ENCODE assay signal across 17 cellular contexts in genomic region chr13:31119966-31120733, GRCh38. TPM values are rescaled to one million over a fixed set of nuclear protein-coding genes. Genes with fewer than 3 reads are reported as not detected.
DNase-seq lines count a peak whose midpoint lies in the region; ATAC-seq and TF ChIP-seq lines count a peak whose summit lies in the region.
"Had no signal": no experiment of that assay in that cellular context is flagged by ENCODE, and none has a peak within 500 bp of the region (broad histone marks: within the 10 kb centered on the region; RNA-seq: fewer than 3 reads in every experiment).

No MANE protein-coding gene starts in this region.

- no peaks in the 10 kb centered on the region for H4K20me1 ChIP-seq in OCI-LY7 (ENCODE audit: insufficient read depth, low read length)

- H3K4ac ChIP-seq in mesendoderm (ENCODE audit: low read depth, low read length) = no peak overlapping the region

- no peaks in the 10 kb centered on the region for H3K79me1 ChIP-seq in mesendoderm (ENCODE audit: low read length)

- H3K18ac ChIP-seq in mesendoderm (ENCODE audit: low read length) = no peak overlapping the region

- no CpG with 5 or more reads among the region's 8 CpGs for WGBS in mesendoderm (ENCODE audit: extremely low coverage, insufficient coverage, low lambda C conversion rate)

- CTCF ChIA-PET in OCI-LY7 (lab: Charles Lee; ENCODE audit: unreplicated experiment) = no interaction called here

- POLR2A ChIA-PET in OCI-LY7 (lab: Charles Lee) = no interaction called here

- intact Hi-C loops in OCI-LY7 (cut with micrococcal nuclease; ENCODE audit: unreplicated experiment) = no loop called here

- no peak overlapping the region for H3K9ac ChIP-seq in adipocyte (ENCODE audit: low read length)
- H3K9ac ChIP-seq in mesendoderm (ENCODE audit: low read length) = no peak overlapping the region

- H3K4me2 ChIP-seq in mesendoderm (ENCODE audit: low read length) (no peak overlapping the region), OCI-LY7 (ENCODE audit: low read length) (no peak overlapping the region)

- no peak overlapping the region for H4K5ac ChIP-seq in mesendoderm (ENCODE audit: low read length)

- H3K9me2 ChIP-seq in OCI-LY7 (ENCODE audit: insufficient read depth, low read length) = no peaks in the 10 kb centered on the region

- TF ChIP-seq CTCF in OCI-LY7 (conservative IDR thresholded peaks at IDR 0.05; ENCODE audit: low read length) = no peak

- ATAC-seq in GM21619 (IDR thresholded peaks at IDR 0.05; ENCODE audit: unreplicated experiment) (no peak), HG03354 (IDR thresholded peaks at IDR 0.05; ENCODE audit: poor library complexity, severe bottlenecking, unreplicated experiment) (no peak)
- ATAC-seq: esophagus mucosa; left ventricle myocardium superior; natural killer cell treated with Interleukin-12 subunit alpha and Interleukin-12 subunit beta and Interleukin-15 and Interleukin-18, amount 100 ng/mL, for 72 hours; psoas muscle had no signal

- H3K56ac ChIP-seq in mesendoderm (ENCODE audit: low read length) = no peak overlapping the region

- BruUV-seq in OCI-LY7 (replicated peaks; lab: Mats Ljungman, UMichigan) = no TSS peak

- no peak overlapping the region for H2AK5ac ChIP-seq in mesendoderm (ENCODE audit: low read length)

- no peak overlapping the region for H2AFZ ChIP-seq in OCI-LY7 (ENCODE audit: low read length)

- H2BK15ac ChIP-seq in mesendoderm (replicated peaks; ENCODE audit: low read depth) = no peak overlapping the region

- H3K36me3 ChIP-seq in adipocyte (ENCODE audit: control insufficient read depth, insufficient read depth, low read length, severe bottlenecking) = no peaks in the 10 kb centered on the region
- H3K36me3 ChIP-seq in mesendoderm (ENCODE audit: control insufficient read depth, insufficient read depth, low read length) = no peaks in the 10 kb centered on the region
- H3K36me3 ChIP-seq in OCI-LY7 (ENCODE audit: insufficient read depth, low read length) = no peaks in the 10 kb centered on the region

- no peak overlapping the region for H3K4me3 ChIP-seq in adipocyte (ENCODE audit: low read length)
- H3K4me3 ChIP-seq in mesendoderm (ENCODE audit: low read length) = no peak overlapping the region
- no peak overlapping the region for H3K4me3 ChIP-seq in OCI-LY7 (ENCODE audit: low read depth, low read length, poor library complexity, severe bottlenecking)
- H3K4me3 ChIP-seq: psoas muscle had no signal

- H3K27ac ChIP-seq in mesendoderm (ENCODE audit: low read depth, low read length) = no peak overlapping the region
- no peak overlapping the region for H3K27ac ChIP-seq in OCI-LY7 (ENCODE audit: low read depth, low read length, poor library complexity, severe bottlenecking)
- H3K27ac ChIP-seq: psoas muscle had no signal

- H3K9me3 ChIP-seq in adipocyte (ENCODE audit: control insufficient read depth, low read length) (no peaks in the 10 kb centered on the region), OCI-LY7 (ENCODE audit: low read length) (no peaks in the 10 kb centered on the region)
- H3K9me3 ChIP-seq: psoas muscle had no signal

- no peak overlapping the region for H4K8ac ChIP-seq in mesendoderm (ENCODE audit: low read depth, low read length)

- no peak overlapping the region for H2BK5ac ChIP-seq in mesendoderm (ENCODE audit: low read length)

- peak; percentile 3 for DNase-seq in stimulated activated CD4-positive, alpha-beta T cell treated with anti-CD3 and anti-CD28 coated beads, Interleukin-1b, Interleukin-23, amount 100 ng/mL, for 48 hours
- DNase-seq in stimulated activated CD4-positive, alpha-beta T cell treated with anti-CD3 and anti-CD28 coated beads, Interleukin-2, amount 100 ng/mL, for 24 hours = no peak
- peak; percentile 47 for DNase-seq in NCI-H2196 treated with DMSO at 0.1 percent for 48 hours (lab: John Stamatoyannopoulos, UW; ENCODE audit: unreplicated experiment)
- peak; percentile 61 for DNase-seq in adipocyte (ENCODE audit: low read depth)
- DNase-seq in mesendoderm = peak; percentile 22
- no peak for DNase-seq in OCI-LY7 (ENCODE audit: low spot score)
- DNase-seq: activated CD4-positive, alpha-beta T cell treated with anti-CD3 and anti-CD28 coated beads, Interleukin-2, amount 50 U/mL, for 1 hour; amniotic stem cell; hypothalamus; left ventricle myocardium superior; NCI-H226; psoas muscle; T-helper 9 cell had no signal

- no peaks in the 10 kb centered on the region for H3K79me2 ChIP-seq in mesendoderm (ENCODE audit: control insufficient read depth, insufficient read depth, low read length)
- H3K79me2 ChIP-seq in OCI-LY7 (ENCODE audit: insufficient read depth, low read depth, low read length) = no peaks in the 10 kb centered on the region

- H3K27me3 ChIP-seq in adipocyte (replicated peaks; ENCODE audit: control insufficient read depth, insufficient read depth, low read length) (peaks cover 77% of the 10 kb centered on the region), mesendoderm (ENCODE audit: insufficient read depth, low read length, poor library complexity) (no peaks in the 10 kb centered on the region)

- H3K4me1 ChIP-seq in adipocyte (ENCODE audit: control insufficient read depth, insufficient read depth, low read length) (no peaks in the 10 kb centered on the region), mesendoderm (ENCODE audit: control insufficient read depth, low read depth, low read length) (no peaks in the 10 kb centered on the region), OCI-LY7 (ENCODE audit: insufficient read depth, low read length, poor library complexity, severe bottlenecking) (peaks cover 8% of the 10 kb centered on the region)
- H3K4me1 ChIP-seq: psoas muscle had no signal

- H3K23ac ChIP-seq in mesendoderm (ENCODE audit: low read length) = no peak overlapping the region

- no peak overlapping the region for H2BK120ac ChIP-seq in mesendoderm (ENCODE audit: low read depth, low read length)

RNA-seq across cellular contexts. Expression of gene HSPH1, which starts 41.6 kb away (rescaled TPM):
- polyA plus RNA-seq in mesendoderm (2013, experiment 1 of 2) = 120 TPM
- polyA plus RNA-seq in mesendoderm (2013, experiment 2 of 2) = 115 TPM
- 89.6 and 110 TPM in 2 replicates for total RNA-seq in OCI-LY7 (2014; rRNA removed; shearing (Covaris generic))
- 120 and 176 TPM in 2 replicates for total RNA-seq in OCI-LY7 (2022)

Comparison
In these comparisons a context has a peak if more than half of its experiments do, and no peak if none do; other contexts are left out.
1. DNase-seq: peak in stimulated activated CD4-positive, alpha-beta T cell treated with anti-CD3 and anti-CD28 coated beads, Interleukin-1b, Interleukin-23, amount 100 ng/mL, for 48 hours (single experiment), NCI-H2196 treated with DMSO at 0.1 percent for 48 hours (single experiment), adipocyte (single experiment) and mesendoderm (single experiment); none in stimulated activated CD4-positive, alpha-beta T cell treated with anti-CD3 and anti-CD28 coated beads, Interleukin-2, amount 100 ng/mL, for 24 hours (0 of 2) and OCI-LY7 (single experiment).